19 cellular contexts compared by ENCODE assay signal in the genomic region with DNA sequence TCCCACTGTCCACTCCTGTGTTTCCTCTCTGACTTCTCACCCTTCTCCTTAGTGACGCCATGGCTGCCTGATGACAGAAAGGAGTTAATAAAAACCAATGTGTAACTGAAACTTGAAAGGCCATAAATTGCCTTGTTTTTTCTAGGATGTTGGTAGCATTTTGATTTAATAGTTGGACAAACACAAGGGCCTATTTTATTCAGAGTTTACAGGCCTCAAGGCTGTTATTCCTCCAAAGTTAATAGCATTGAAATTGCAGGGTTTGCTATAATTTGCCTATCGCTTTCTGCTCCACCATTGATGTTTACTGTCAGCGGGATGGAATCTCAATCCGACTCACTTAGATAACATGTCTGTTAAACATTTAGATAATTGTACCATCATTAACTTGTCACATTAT.
A peak's percentile ranks its signal among the peaks of the same experiment; 100 is the strongest.
DNase-seq lines count a peak whose midpoint lies in the region; ATAC-seq and TF ChIP-seq lines count a peak whose summit lies in the region.
"Had no signal": no experiment of that assay in that cellular context is flagged by ENCODE, and none has a peak within 500 bp of the region (broad histone marks: within the 10 kb centered on the region; RNA-seq: fewer than 3 reads in every experiment).

No MANE protein-coding gene starts in this region.

- intact Hi-C loops in gastrocnemius medialis (cut with DNase I; ENCODE audit: low total_unique reads), result no loop called here

- TF ChIP-seq CTCF in coronary artery (IDR thresholded peaks at IDR 0.05), result no peak
- TF ChIP-seq CTCF in gastrocnemius medialis (IDR thresholded peaks at IDR 0.05 in 4 of 5, conservative IDR thresholded peaks at IDR 0.05 in 1 of 5), result no peak

- H3K36me3 ChIP-seq in gastrocnemius medialis, result peaks cover 0 to 17% of the 10 kb centered on the region in 2 donors

- peaks cover 88% of the 10 kb centered on the region in 2 donors for H3K4me1 ChIP-seq in gastrocnemius medialis

- in situ Hi-C loops in gastrocnemius medialis (cut with MboI; ENCODE audit: low sequenced_read_pairs in 4 of 4), result no loop called here

- H3K4me3 ChIP-seq in coronary artery, result no peak overlapping the region
- H3K4me3 ChIP-seq in gastrocnemius medialis, result no peak overlapping the region
- H3K4me3 ChIP-seq: spleen had no signal

- ATAC-seq in gastrocnemius medialis (no peak), HG02970 (IDR thresholded peaks at IDR 0.05; ENCODE audit: low FRiP score, unreplicated experiment) (no peak), HG02678 (IDR thresholded peaks at IDR 0.05; ENCODE audit: unreplicated experiment) (no peak), GM21619 (IDR thresholded peaks at IDR 0.05; ENCODE audit: unreplicated experiment) (no peak)
- ATAC-seq: activated naive CD8-positive, alpha-beta T cell treated with anti-CD3 and anti-CD28 coated beads, Interleukin-2, amount 50 U/mL, for 24 hours; stimulated activated naive CD8-positive, alpha-beta T cell treated with anti-CD3 and anti-CD28 coated beads, Interleukin-15, Interleukin-2, amounts not matched to agents 100 U/mL and 50 U/mL, for 24 hours had no signal

- no peaks in the 10 kb centered on the region for H3K27me3 ChIP-seq in gastrocnemius medialis
- H3K27me3 ChIP-seq: spleen had no signal

- DNase-seq in COR-L47 (lab: John Stamatoyannopoulos, UW), result peak; percentile 66
- peak; percentile 33 for DNase-seq in NCI-H146 treated with DMSO at 0.1 percent for 48 hours (lab: John Stamatoyannopoulos, UW; ENCODE audit: unreplicated experiment)
- no peak for DNase-seq in coronary artery (ENCODE audit: low spot score)
- DNase-seq in gastrocnemius medialis, result no peak
- no peak for DNase-seq in stimulated activated CD4-positive, alpha-beta T cell treated with anti-CD3 and anti-CD28 coated beads, Interleukin-4, amount 100 ng/mL, for 24 hours
- DNase-seq: activated CD4-positive, alpha-beta memory T cell treated with anti-CD3 and anti-CD28 coated beads for 36 hours; activated naive CD8-positive, alpha-beta T cell treated with anti-CD3 and anti-CD28 coated beads, Interleukin-2, amount 50 U/mL, for 24 hours; activated T-cell treated with anti-CD3 and anti-CD28 coated beads, Interleukin-2, amount 50 U/mL, for 48 hours; cerebellar nuclear complex; IMR-90; MV-4-11; NCI-H446 treated with DMSO at 0.1 percent for 48 hours; OCI-M1; SK-N-SH; spleen; stimulated activated naive CD8-positive, alpha-beta T cell treated with anti-CD3 and anti-CD28 coated beads, Interleukin-15, Interleukin-2, amounts not matched to agents 100 U/mL and 50 U/mL, for 24 hours had no signal

- TF ChIP-seq POLR2A in gastrocnemius medialis (IDR thresholded peaks at IDR 0.05), result no peak

- H3K27ac ChIP-seq in coronary artery (peak overlapping the region; percentile 95 to 98), gastrocnemius medialis (peak overlapping the region; percentile 90 to 99 (median 96))
- H3K27ac ChIP-seq: spleen had no signal

- H3K9me3 ChIP-seq in gastrocnemius medialis, result no peaks in the 10 kb centered on the region
- H3K9me3 ChIP-seq: SK-N-SH, spleen had no signal

Comparison
In these comparisons a context has a peak if more than half of its experiments do, and no peak if none do; other contexts are left out.
1. DNase-seq: peak in COR-L47 (single experiment) and NCI-H146 treated with DMSO at 0.1 percent for 48 hours (single experiment); none in coronary artery (single experiment), gastrocnemius medialis (0 of 2) and stimulated activated CD4-positive, alpha-beta T cell treated with anti-CD3 and anti-CD28 coated beads, Interleukin-4, amount 100 ng/mL, for 24 hours (single experiment).